ENCODE assay signal across 39 cellular contexts in genomic region chr9:26145938-26146337, GRCh38.
"Had no signal": no experiment of that assay in that cellular context is flagged by ENCODE, and none has a peak within 500 bp of the region (broad histone marks: within the 10 kb centered on the region; RNA-seq: fewer than 3 reads in every experiment).

No MANE protein-coding gene starts in this region.

- H3K36me3 ChIP-seq: adrenal gland, ascending aorta, brain microvascular endothelial cell, breast epithelium, cardiac muscle cell had no signal

- ATAC-seq: activated naive CD4-positive, alpha-beta T cell treated with anti-CD3 and anti-CD28 coated beads, Interleukin-2, amount 50 U/mL, for 72 hours; activated naive CD8-positive, alpha-beta T cell treated with anti-CD3 and anti-CD28 coated beads, Interleukin-2, amount 50 U/mL, for 24 hours; activated T-cell treated with anti-CD3 and anti-CD28 coated beads, Interleukin-2, amount 50 U/mL, for 4 hours; activated T-cell treated with anti-CD3 and anti-CD28 coated beads, Interleukin-2, amount 50 U/mL, for 72 hours; activated T-helper 17 cell treated with anti-CD3 and anti-CD28 coated beads, Interleukin-2, amount 50 U/mL, for 72 hours; body of pancreas had no signal

- H3K27me3 ChIP-seq: adrenal gland, ascending aorta, body of pancreas, brain microvascular endothelial cell, breast epithelium, cardiac muscle cell had no signal

- H3K4me3 Mint-ChIP-seq: activated naive CD4-positive, alpha-beta T cell treated with anti-CD3 and anti-CD28 coated beads for 36 hours; activated naive CD4-positive, alpha-beta T cell treated with anti-CD3 and anti-CD28 coated beads, Interleukin-2, amount 10 ng/mL, durations not matched to agents 7 days and 5 days; activated naive CD4-positive, alpha-beta T cell treated with anti-CD3 and anti-CD28 coated beads, Interleukin-2, amount 50 U/mL, for 24 hours; activated naive CD8-positive, alpha-beta T cell; activated naive CD8-positive, alpha-beta T cell treated with anti-CD3 and anti-CD28 coated beads for 36 hours; activated naive CD8-positive, alpha-beta T cell treated with anti-CD3 and anti-CD28 coated beads, Interleukin-2, amount 10 ng/mL, durations not matched to agents 7 days and 5 days; activated naive CD8-positive, alpha-beta T cell treated with anti-CD3 and anti-CD28 coated beads, Interleukin-2, amount 50 U/mL, for 24 hours; activated T-cell treated with anti-CD3 and anti-CD28 coated beads, Interleukin-2, amount 50 U/mL, for 4 hours; activated T-cell treated with anti-CD3 and anti-CD28 coated beads, Interleukin-2, amount 50 U/mL, for 72 hours; activated T-helper 1 cell treated with anti-CD3 and anti-CD28 coated beads, Interleukin-12 subunit alpha, Interleukin-12 subunit beta, Interleukin-2, Interleukin-4 antibody, amounts not matched to agents 30 ng/mL and 10 ng/mL and 1 ng/mL, durations not matched to agents 14 hours and 24 hours and 36 hours; activated T-helper 17 cell treated with anti-CD3 and anti-CD28 coated beads, Interleukin-2, amount 50 U/mL, for 72 hours; brain; central memory CD8-positive, alpha-beta T cell had no signal

- H3K4me1 Mint-ChIP-seq: activated naive CD4-positive, alpha-beta T cell treated with anti-CD3 and anti-CD28 coated beads, Interleukin-2, amount 10 ng/mL, durations not matched to agents 7 days and 5 days; activated naive CD4-positive, alpha-beta T cell treated with anti-CD3 and anti-CD28 coated beads, Interleukin-2, amount 50 U/mL, for 24 hours; activated naive CD8-positive, alpha-beta T cell treated with anti-CD3 and anti-CD28 coated beads for 36 hours; activated naive CD8-positive, alpha-beta T cell treated with anti-CD3 and anti-CD28 coated beads, Interleukin-2, amount 10 ng/mL, durations not matched to agents 7 days and 5 days; activated naive CD8-positive, alpha-beta T cell treated with anti-CD3 and anti-CD28 coated beads, Interleukin-2, amount 50 U/mL, for 24 hours; activated T-helper 17 cell treated with anti-CD3 and anti-CD28 coated beads, Interleukin-2, amount 50 U/mL, for 72 hours; brain; central memory CD8-positive, alpha-beta T cell had no signal

- DNase-seq: activated effector memory CD4-positive, alpha-beta T cell treated with anti-CD3 and anti-CD28 coated beads, Interleukin-2, amount 50 U/mL, for 16 hours; activated effector memory CD4-positive, alpha-beta T cell treated with Interleukin-2 at 50 U/mL for 16 hours; activated gamma-delta T cell; activated gamma-delta T cell treated with Interleukin-2 at 50 U/mL for 16 hours; activated naive CD4-positive, alpha-beta T cell; activated naive CD4-positive, alpha-beta T cell treated with anti-CD3 and anti-CD28 coated beads for 36 hours; activated naive CD4-positive, alpha-beta T cell treated with anti-CD3 and anti-CD28 coated beads, Interleukin-2, amount 10 ng/mL, durations not matched to agents 7 days and 5 days; activated naive CD4-positive, alpha-beta T cell treated with anti-CD3 and anti-CD28 coated beads, Interleukin-2, amount 50 U/mL, for 16 hours; activated naive CD4-positive, alpha-beta T cell treated with Interleukin-2 at 50 U/mL for 16 hours; activated naive CD8-positive, alpha-beta T cell treated with anti-CD3 and anti-CD28 coated beads for 36 hours; activated naive CD8-positive, alpha-beta T cell treated with anti-CD3 and anti-CD28 coated beads, Interleukin-2, amount 10 ng/mL, durations not matched to agents 7 days and 5 days; activated naive CD8-positive, alpha-beta T cell treated with anti-CD3 and anti-CD28 coated beads, Interleukin-2, amount 50 U/mL, for 24 hours; activated T-cell treated with anti-CD3 and anti-CD28 coated beads, Interleukin-2, amount 50 U/mL, for 4 hours; activated T-cell treated with anti-CD3 and anti-CD28 coated beads, Interleukin-2, amount 50 U/mL, for 48 hours; activated T-cell treated with anti-CD3 and anti-CD28 coated beads, Interleukin-2, amount 50 U/mL, for 72 hours; adrenal gland; amniotic stem cell; amygdala; anterior cingulate cortex; aorta; body of pancreas; brain microvascular endothelial cell; caudate nucleus; central memory CD4-positive, alpha-beta T cell; cerebellar nuclear complex had no signal

- H3K9me3 ChIP-seq: adrenal gland, ascending aorta, body of pancreas, breast epithelium had no signal

- FAIRE-seq: astrocyte, bronchial epithelial cell, colon had no signal

- H3K27ac Mint-ChIP-seq: activated naive CD4-positive, alpha-beta T cell treated with anti-CD3 and anti-CD28 coated beads for 36 hours; activated naive CD4-positive, alpha-beta T cell treated with anti-CD3 and anti-CD28 coated beads, Interleukin-2, amount 10 ng/mL, durations not matched to agents 7 days and 5 days; activated naive CD4-positive, alpha-beta T cell treated with anti-CD3 and anti-CD28 coated beads, Interleukin-2, amount 50 U/mL, for 24 hours; activated naive CD4-positive, alpha-beta T cell treated with anti-CD3 and anti-CD28 coated beads, Interleukin-2, amount 50 U/mL, for 72 hours; activated naive CD8-positive, alpha-beta T cell; activated naive CD8-positive, alpha-beta T cell treated with anti-CD3 and anti-CD28 coated beads for 36 hours; activated naive CD8-positive, alpha-beta T cell treated with anti-CD3 and anti-CD28 coated beads, Interleukin-2, amount 10 ng/mL, durations not matched to agents 7 days and 5 days; activated naive CD8-positive, alpha-beta T cell treated with anti-CD3 and anti-CD28 coated beads, Interleukin-2, amount 50 U/mL, for 24 hours; activated T-cell treated with anti-CD3 and anti-CD28 coated beads, Interleukin-2, amount 50 U/mL, for 72 hours; activated T-helper 1 cell treated with anti-CD3 and anti-CD28 coated beads, Interleukin-12 subunit alpha, Interleukin-12 subunit beta, Interleukin-2, Interleukin-4 antibody, amounts not matched to agents 30 ng/mL and 10 ng/mL and 1 ng/mL, durations not matched to agents 14 hours and 24 hours and 36 hours; activated T-helper 17 cell treated with anti-CD3 and anti-CD28 coated beads, Interleukin-2, amount 50 U/mL, for 72 hours; activated T-helper 2 cell treated with anti-CD3 and anti-CD28 coated beads, Interferon-gamma antibody, Interleukin-2, Interleukin-4, amounts not matched to agents 10 μg/mL and 5 μg/mL and 100 μg/mL, durations not matched to agents 14 hours and 24 hours and 36 hours; brain had no signal

- H3K4me1 ChIP-seq: adrenal gland, ascending aorta, body of pancreas, breast epithelium had no signal

- H3K27me3 Mint-ChIP-seq: activated naive CD4-positive, alpha-beta T cell treated with anti-CD3 and anti-CD28 coated beads, Interleukin-2, amount 10 ng/mL, durations not matched to agents 7 days and 5 days; activated naive CD8-positive, alpha-beta T cell; activated naive CD8-positive, alpha-beta T cell treated with anti-CD3 and anti-CD28 coated beads for 36 hours; activated naive CD8-positive, alpha-beta T cell treated with anti-CD3 and anti-CD28 coated beads, Interleukin-2, amount 10 ng/mL, durations not matched to agents 7 days and 5 days; activated naive CD8-positive, alpha-beta T cell treated with anti-CD3 and anti-CD28 coated beads, Interleukin-2, amount 50 U/mL, for 24 hours; activated T-helper 17 cell treated with anti-CD3 and anti-CD28 coated beads, Interleukin-2, amount 50 U/mL, for 72 hours; brain; central memory CD8-positive, alpha-beta T cell had no signal

- H3K27ac ChIP-seq: adrenal gland, ascending aorta, body of pancreas, brain microvascular endothelial cell, breast epithelium, cardiac muscle cell had no signal

- H3K9me3 Mint-ChIP-seq: activated naive CD4-positive, alpha-beta T cell treated with anti-CD3 and anti-CD28 coated beads for 36 hours; activated naive CD8-positive, alpha-beta T cell treated with anti-CD3 and anti-CD28 coated beads for 36 hours; activated naive CD8-positive, alpha-beta T cell treated with anti-CD3 and anti-CD28 coated beads, Interleukin-2, amount 50 U/mL, for 24 hours; brain had no signal

- H3K4me3 ChIP-seq: adrenal gland, ascending aorta, body of pancreas, breast epithelium, cardiac muscle cell had no signal

- H3K36me3 Mint-ChIP-seq: activated naive CD4-positive, alpha-beta T cell treated with anti-CD3 and anti-CD28 coated beads, Interleukin-2, amount 10 ng/mL, durations not matched to agents 7 days and 5 days; activated naive CD4-positive, alpha-beta T cell treated with anti-CD3 and anti-CD28 coated beads, Interleukin-2, amount 50 U/mL, for 24 hours; activated naive CD4-positive, alpha-beta T cell treated with anti-CD3 and anti-CD28 coated beads, Interleukin-2, amount 50 U/mL, for 72 hours; activated naive CD8-positive, alpha-beta T cell; activated naive CD8-positive, alpha-beta T cell treated with anti-CD3 and anti-CD28 coated beads for 36 hours; activated naive CD8-positive, alpha-beta T cell treated with anti-CD3 and anti-CD28 coated beads, Interleukin-2, amount 10 ng/mL, durations not matched to agents 7 days and 5 days; brain had no signal
